In the genomic region with DNA sequence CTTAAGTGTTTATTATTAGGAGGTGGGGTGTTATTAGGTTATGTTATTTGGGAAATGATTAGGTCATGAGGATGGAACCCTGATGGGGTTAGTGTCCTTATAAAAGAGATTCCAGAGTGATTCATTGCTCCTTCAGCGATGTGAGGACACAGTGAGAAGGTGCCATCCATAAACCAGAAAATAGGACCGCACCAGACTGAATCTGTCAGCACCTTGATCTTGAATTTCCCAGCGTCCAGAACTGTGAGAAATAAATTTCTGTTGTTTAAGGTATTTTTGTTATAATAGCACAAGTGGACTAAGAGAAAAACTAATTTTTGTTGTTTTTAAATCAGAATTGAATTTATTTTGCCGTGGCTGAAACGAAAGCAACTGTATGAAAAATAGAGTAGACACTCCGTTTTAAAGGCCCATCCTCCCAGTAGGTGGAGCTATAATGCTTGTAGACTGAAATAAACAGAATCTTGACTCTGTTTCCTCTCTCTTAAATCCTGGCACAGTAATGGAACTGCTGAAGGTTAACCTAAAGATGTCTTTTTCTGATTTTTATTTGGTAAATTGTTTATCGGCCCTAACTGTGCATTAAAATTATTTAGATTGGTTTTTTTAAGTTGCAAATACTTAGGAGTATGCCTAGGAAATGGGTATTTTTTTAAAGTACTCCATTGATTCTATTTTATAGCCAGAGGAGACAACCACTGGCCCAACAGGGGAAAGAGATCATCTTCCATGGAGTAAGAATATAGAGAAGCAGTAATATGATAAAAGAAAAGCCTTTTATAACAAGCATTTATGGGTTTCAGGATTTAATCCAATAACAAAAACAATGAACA, we compare ENCODE assay signal across 8 cellular contexts.
DNase-seq lines count a peak whose midpoint lies in the region; ATAC-seq and TF ChIP-seq lines count a peak whose summit lies in the region.

No MANE protein-coding gene starts in this region.

- peak overlapping the region; percentile 82 for H3K4me3 Mint-ChIP-seq in activated naive CD8-positive, alpha-beta T cell

- intact Hi-C loops in left ventricle myocardium superior (cut with micrococcal nuclease) (loop anchor here (10.0 kb wide), 2 partner anchors 213 to 313 kb away; no protein-coding TSS in a partner anchor), sigmoid colon (cut with DNase I) (loop anchor here (5.0 kb wide), 1 partner anchor 315 kb away; no protein-coding TSS in a partner anchor)

- no peak for TF ChIP-seq EP300 in sigmoid colon (IDR thresholded peaks at IDR 0.05)

- H3K36me3 ChIP-seq in sigmoid colon = no peaks in the 10 kb centered on the region

- WGBS in sigmoid colon, 2 donors = 11 to 25% methylated on average over 7 of the region's 7 CpGs

- H3K4me1 ChIP-seq in sigmoid colon = no peaks in the 10 kb centered on the region

- peaks cover 5% of the 10 kb centered on the region for H3K4me1 Mint-ChIP-seq in activated naive CD8-positive, alpha-beta T cell (ENCODE audit: low read depth)

- TF ChIP-seq CTCF in sigmoid colon (IDR thresholded peaks at IDR 0.05) = peak in 2 of 4 experiments; percentile 24 to 45
- TF ChIP-seq CTCF in omental fat pad (IDR thresholded peaks at IDR 0.05) = no peak

- H3K27ac Mint-ChIP-seq in activated naive CD8-positive, alpha-beta T cell = no peak overlapping the region

- H3K4me3 ChIP-seq in sigmoid colon = peak overlapping the region in 3 of 4 donors; percentile 8 to 34 (median 32)

- peak; percentile 93 for ATAC-seq in GM18868 (IDR thresholded peaks at IDR 0.05; ENCODE audit: unreplicated experiment)
- peak; percentile 84 for ATAC-seq in HG03159 (IDR thresholded peaks at IDR 0.05; ENCODE audit: unreplicated experiment)
- peak; percentile 61 for ATAC-seq in left ventricle myocardium superior
- no peak for ATAC-seq in omental fat pad (ENCODE audit: low FRiP score)

- H3K27ac ChIP-seq in sigmoid colon = no peak overlapping the region

- no peaks in the 10 kb centered on the region for H3K9me3 Mint-ChIP-seq in activated naive CD8-positive, alpha-beta T cell (ENCODE audit: low read depth)

- H3K9me3 ChIP-seq in sigmoid colon = no peaks in the 10 kb centered on the region

- H3K27me3 Mint-ChIP-seq in activated naive CD8-positive, alpha-beta T cell = no peaks in the 10 kb centered on the region

- H3K36me3 Mint-ChIP-seq in activated naive CD8-positive, alpha-beta T cell = no peaks in the 10 kb centered on the region

- H3K27me3 ChIP-seq in sigmoid colon = no peaks in the 10 kb centered on the region

- TF ChIP-seq POLR2A in sigmoid colon (IDR thresholded peaks at IDR 0.05) = no peak

- DNase-seq in COR-L47 (lab: John Stamatoyannopoulos, UW) (peak; percentile 63), NCI-H524 (lab: John Stamatoyannopoulos, UW) (peak; percentile 17 to 46), left ventricle myocardium superior (no peak), sigmoid colon (no peak), omental fat pad (ENCODE audit: low spot score) (no peak)

Comparison
In these comparisons a context has a peak if more than half of its experiments do, and no peak if none do; other contexts are left out.
1. DNase-seq: peak in COR-L47 (single experiment) and NCI-H524 (2 of 2); none in left ventricle myocardium superior (single experiment), sigmoid colon (single experiment) and omental fat pad (single experiment).